Comparison of ENCODE assay signal across 8 cellular contexts in genomic region chr10:27223964-27224363, GRCh38. TPM values are rescaled to one million over a fixed set of nuclear protein-coding genes. Genes with fewer than 3 reads are reported as not detected.
DNase-seq lines count a peak whose midpoint lies in the region; ATAC-seq and TF ChIP-seq lines count a peak whose summit lies in the region.

No MANE protein-coding gene starts in this region.

- H3K4me2 ChIP-seq in PC-3 (ENCODE audit: low read length), result no peak overlapping the region

- intact Hi-C loops in PC-3 (cut with micrococcal nuclease) (loop anchor here (1.0 to 2.0 kb wide), 2 partner anchors 61 to 137 kb away; no protein-coding TSS in a partner anchor), adrenal gland (cut with DNase I) (no loop called here)

- no peak overlapping the region for H2AFZ ChIP-seq in PC-3 (ENCODE audit: low read length)

- H3K4me1 ChIP-seq in PC-3 (ENCODE audit: insufficient read depth, low read length) (no peaks in the 10 kb centered on the region), adrenal gland (replicated peaks in 1 of 2) (no peaks in the 10 kb centered on the region)

- CTCF ChIA-PET in PC-3 (lab: Charles Lee), result interaction anchor here (0.6 to 1.0 kb wide), 4 partner anchors 19 to 62 kb away, joined by 3 to 6 read pairs (median 4); no protein-coding TSS in a partner anchor

- H3F3A ChIP-seq in PC-3 (ENCODE audit: low read length, unreplicated experiment), result no peaks in the 10 kb centered on the region

- peaks cover 14% of the 10 kb centered on the region for H3K36me3 Mint-ChIP-seq in stimulated activated memory B cell treated with anti-CD40 and anti-IgM and Interleukin-4, amounts not matched to agents 10 μg/mL and 1 μg/mL and 100 μg/mL, for 72 hours

- no peaks in the 10 kb centered on the region for H3K9me2 ChIP-seq in PC-3 (replicated peaks; ENCODE audit: low read length)

- WGBS in adrenal gland, 4 donors, result 73 to 78% (median 75%) methylated on average over 5 of the region's 5 CpGs

- DNase-seq in A172 (ENCODE audit: low spot score), result peak; percentile 53
- peak; percentile 29 for DNase-seq in GM03348 (ENCODE audit: low spot score)
- DNase-seq in PC-3, result peak; percentile 51
- peak in 6 of 7 donors; percentile 29 to 70 (median 60) for DNase-seq in adrenal gland
- DNase-seq in kidney tubule cell (ENCODE audit: low spot score), result peak; percentile 43

- H3K4me3 ChIP-seq in PC-3 (ENCODE audit: low read length) (no peak overlapping the region), adrenal gland (no peak overlapping the region)

- no peaks in the 10 kb centered on the region for H3K9me3 Mint-ChIP-seq in stimulated activated memory B cell treated with anti-CD40 and anti-IgM and Interleukin-4, amounts not matched to agents 10 μg/mL and 1 μg/mL and 100 μg/mL, for 72 hours

- no peak overlapping the region for H3K4me3 Mint-ChIP-seq in stimulated activated memory B cell treated with anti-CD40 and anti-IgM and Interleukin-4, amounts not matched to agents 10 μg/mL and 1 μg/mL and 100 μg/mL, for 72 hours

- peak; percentile 51 for ATAC-seq in PC-3
- peak; percentile 58 for ATAC-seq in stimulated activated memory B cell treated with anti-CD40 and anti-IgM and Interleukin-4, amounts not matched to agents 10 μg/mL and 1 μg/mL and 100 μg/mL, for 72 hours
- ATAC-seq in HG02852 (IDR thresholded peaks at IDR 0.05; ENCODE audit: unreplicated experiment), result no peak
- no peak for ATAC-seq in GM21825 (IDR thresholded peaks at IDR 0.05; ENCODE audit: unreplicated experiment)

- H3K27ac Mint-ChIP-seq in stimulated activated memory B cell treated with anti-CD40 and anti-IgM and Interleukin-4, amounts not matched to agents 10 μg/mL and 1 μg/mL and 100 μg/mL, for 72 hours, result no peak overlapping the region

- no peaks in the 10 kb centered on the region for H3K4me1 Mint-ChIP-seq in stimulated activated memory B cell treated with anti-CD40 and anti-IgM and Interleukin-4, amounts not matched to agents 10 μg/mL and 1 μg/mL and 100 μg/mL, for 72 hours

- POLR2A ChIA-PET in PC-3 (lab: Charles Lee; ENCODE audit: unreplicated experiment), result no interaction called here

- H3K36me3 ChIP-seq in PC-3 (ENCODE audit: low read depth, low read length), result peaks cover 6% of the 10 kb centered on the region; the same call in 1 of the 2 replicates
- peaks cover 0 to 56% of the 10 kb centered on the region in 2 donors for H3K36me3 ChIP-seq in adrenal gland (replicated peaks in 1 of 2)

- no peaks in the 10 kb centered on the region for H3K27me3 ChIP-seq in PC-3 (ENCODE audit: low read length)
- no peaks in the 10 kb centered on the region for H3K27me3 ChIP-seq in adrenal gland

- no peak overlapping the region for H3K9ac ChIP-seq in PC-3 (ENCODE audit: low read length)

- H3K27me3 Mint-ChIP-seq in stimulated activated memory B cell treated with anti-CD40 and anti-IgM and Interleukin-4, amounts not matched to agents 10 μg/mL and 1 μg/mL and 100 μg/mL, for 72 hours, result no peaks in the 10 kb centered on the region

- BruUV-seq in PC-3 (replicated peaks; lab: Mats Ljungman, UMichigan), result no TSS peak

- H3K9me3 ChIP-seq in PC-3 (ENCODE audit: low read length) (no peaks in the 10 kb centered on the region), adrenal gland (replicated peaks in 1 of 3) (no peaks in the 10 kb centered on the region)

- TF ChIP-seq POLR2A in adrenal gland (IDR thresholded peaks at IDR 0.05), result no peak

- H4K20me1 ChIP-seq in PC-3 (ENCODE audit: low read length), result no peaks in the 10 kb centered on the region

- peak; percentile 61 for TF ChIP-seq CTCF in PC-3 (conservative IDR thresholded peaks at IDR 0.05; ENCODE audit: low read depth, low read length)
- TF ChIP-seq CTCF in adrenal gland (IDR thresholded peaks at IDR 0.05), result peak; percentile 36 to 58 (median 53)

- H3K27ac ChIP-seq in PC-3 (ENCODE audit: low read length), result no peak overlapping the region
- H3K27ac ChIP-seq in adrenal gland, result no peak overlapping the region

- no peaks in the 10 kb centered on the region for H3K79me2 ChIP-seq in PC-3 (ENCODE audit: low read length)

RNA-seq across cellular contexts. Expression of gene ACBD5, which starts 16.6 kb away (rescaled TPM):
- 28.6 and 38.5 TPM in 2 replicates for total RNA-seq in A172 (2014; rRNA removed; shearing (Covaris generic))
- 10.7 and 12.3 TPM in 2 replicates for total RNA-seq in PC-3 (2014; rRNA removed)
- total RNA-seq in adrenal gland, result 10 to 100 TPM; 35.6 to 61.9 (median 45.7) TPM
- polyA plus RNA-seq in adrenal gland, result 10 to 100 TPM; 10.4 to 50.9 (median 18.0) TPM

Comparison
In these comparisons a context has a peak if more than half of its experiments do, and no peak if none do; other contexts are left out.
1. ATAC-seq: peak in PC-3 (single experiment) and stimulated activated memory B cell treated with anti-CD40 and anti-IgM and Interleukin-4, amounts not matched to agents 10 μg/mL and 1 μg/mL and 100 μg/mL, for 72 hours (single experiment); none in HG02852 (single experiment) and GM21825 (single experiment).
2. Peak in every context shown above with its lines, with median percentiles within 50 percentile points of each other: DNase-seq.